16 cellular contexts compared by ENCODE assay signal in the genomic region with DNA sequence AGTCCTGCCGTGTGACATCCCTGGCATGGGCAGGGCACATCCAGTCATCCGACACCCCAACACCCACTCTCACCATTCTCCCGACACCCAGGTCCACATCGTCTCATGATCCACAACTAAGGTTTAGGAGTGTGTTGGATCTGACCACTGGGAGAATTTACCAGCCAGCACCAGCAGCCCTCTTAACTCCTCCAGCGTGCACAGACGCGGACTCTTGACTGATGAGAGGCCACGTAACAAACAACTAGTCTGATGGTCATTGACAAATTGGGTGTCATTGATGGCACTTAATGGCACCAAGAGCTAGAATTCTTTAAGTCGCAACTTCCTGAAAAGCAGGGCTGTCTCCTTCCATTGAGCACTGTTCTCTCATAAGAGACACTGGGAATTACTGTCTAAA.
DNase-seq lines count a peak whose midpoint lies in the region; ATAC-seq and TF ChIP-seq lines count a peak whose summit lies in the region.
"Had no signal": no experiment of that assay in that cellular context is flagged by ENCODE, and none has a peak within 500 bp of the region (broad histone marks: within the 10 kb centered on the region; RNA-seq: fewer than 3 reads in every experiment).

No MANE protein-coding gene starts in this region.

- no peaks in the 10 kb centered on the region for H3K27me3 ChIP-seq in CD4-positive, CD25-positive, alpha-beta regulatory T cell (ENCODE audit: control insufficient read depth, insufficient read depth, low read length)
- H3K27me3 ChIP-seq in spleen (replicated peaks in 1 of 7): no peaks in the 10 kb centered on the region
- H3K27me3 ChIP-seq: BLaER1 had no signal

- no peaks in the 10 kb centered on the region for H3K36me3 Mint-ChIP-seq in CD4-positive, CD25-positive, alpha-beta regulatory T cell
- peaks cover 4% of the 10 kb centered on the region for H3K36me3 Mint-ChIP-seq in glutamatergic neuron (ENCODE audit: unreplicated experiment)
- H3K36me3 Mint-ChIP-seq: IgD-negative memory B cell had no signal

- H3K27me3 Mint-ChIP-seq in CD4-positive, CD25-positive, alpha-beta regulatory T cell: no peaks in the 10 kb centered on the region
- peaks cover 16% of the 10 kb centered on the region for H3K27me3 Mint-ChIP-seq in glutamatergic neuron (ENCODE audit: unreplicated experiment)
- H3K27me3 Mint-ChIP-seq: IgD-negative memory B cell had no signal

- DNase-seq in CD4-positive, CD25-positive, alpha-beta regulatory T cell: no peak
- DNase-seq in DMS79 treated with DMSO at 0.1 percent for 48 hours (lab: John Stamatoyannopoulos, UW): peak; percentile 32
- no peak for DNase-seq in glutamatergic neuron
- peak; percentile 19 for DNase-seq in posterior vena cava (ENCODE audit: low spot score)
- DNase-seq in RPMI8226: no peak
- no peak for DNase-seq in iPS-NIHi11 (ENCODE audit: low spot score)
- no peak for DNase-seq in spleen
- DNase-seq: 8988T, AML-193, DND-41, GDM1, GM23248, H7, KG1 had no signal

- H3K4me3 Mint-ChIP-seq in CD4-positive, CD25-positive, alpha-beta regulatory T cell: no peak overlapping the region
- H3K4me3 Mint-ChIP-seq in glutamatergic neuron (ENCODE audit: unreplicated experiment): peak overlapping the region; percentile 63
- H3K4me3 Mint-ChIP-seq: IgD-negative memory B cell had no signal

- H3K4me1 Mint-ChIP-seq in CD4-positive, CD25-positive, alpha-beta regulatory T cell: peaks cover 5 to 19% (median 9%) of the 10 kb centered on the region in 4 donors
- H3K4me1 Mint-ChIP-seq in glutamatergic neuron (ENCODE audit: low read depth, unreplicated experiment): peaks cover 26% of the 10 kb centered on the region

- peaks cover 11% of the 10 kb centered on the region for H3K4me1 ChIP-seq in CD4-positive, CD25-positive, alpha-beta regulatory T cell (ENCODE audit: control insufficient read depth, insufficient read depth, low read length, poor library complexity, severe bottlenecking)
- peaks cover 9 to 20% (median 16%) of the 10 kb centered on the region in 6 donors for H3K4me1 ChIP-seq in spleen

- TF ChIP-seq POLR2A in spleen (IDR thresholded peaks at IDR 0.05): no peak

- peak overlapping the region in 2 of 3 donors; percentile 9 to 32 for H3K27ac Mint-ChIP-seq in CD4-positive, CD25-positive, alpha-beta regulatory T cell
- H3K27ac Mint-ChIP-seq in glutamatergic neuron (ENCODE audit: unreplicated experiment): peak overlapping the region; percentile 83
- H3K27ac Mint-ChIP-seq: IgD-negative memory B cell had no signal

- no peaks in the 10 kb centered on the region for H3K9me3 ChIP-seq in CD4-positive, CD25-positive, alpha-beta regulatory T cell (ENCODE audit: control insufficient read depth in 2 of 2, low read length in 2 of 2)
- no peaks in the 10 kb centered on the region for H3K9me3 ChIP-seq in spleen
- H3K9me3 ChIP-seq: BLaER1 had no signal

- H3K36me3 ChIP-seq in CD4-positive, CD25-positive, alpha-beta regulatory T cell (ENCODE audit: control insufficient read depth, insufficient read depth, low read length): no peaks in the 10 kb centered on the region
- no peaks in the 10 kb centered on the region for H3K36me3 ChIP-seq in spleen
- H3K36me3 ChIP-seq: BLaER1 had no signal

- no peak for TF ChIP-seq CTCF in glutamatergic neuron (IDR thresholded peaks at IDR 0.05; ENCODE audit: partially characterized antibody, unreplicated experiment)
- no peak for TF ChIP-seq CTCF in spleen (IDR thresholded peaks at IDR 0.05 in 8 of 11, conservative IDR thresholded peaks at IDR 0.05 in 3 of 11)

- WGBS in spleen, 5 donors: 81 to 87% (median 84%) methylated on average over 9 of the region's 9 CpGs

- intact Hi-C loops in posterior vena cava (cut with DNase I) (no loop called here), spleen (cut with DNase I; ENCODE audit: low total_unique reads) (no loop called here)

- peaks cover 0 to 4% (median 0%) of the 10 kb centered on the region in 7 donors for H3K9me3 Mint-ChIP-seq in CD4-positive, CD25-positive, alpha-beta regulatory T cell
- peaks cover 14% of the 10 kb centered on the region for H3K9me3 Mint-ChIP-seq in glutamatergic neuron (ENCODE audit: unreplicated experiment)
- H3K9me3 Mint-ChIP-seq: IgD-negative memory B cell had no signal

- H3K4me3 ChIP-seq in CD4-positive, CD25-positive, alpha-beta regulatory T cell (ENCODE audit: low read depth, low read length): no peak overlapping the region
- H3K4me3 ChIP-seq in spleen: no peak overlapping the region
- H3K4me3 ChIP-seq: BLaER1, GM23248 had no signal

- H3K27ac ChIP-seq in CD4-positive, CD25-positive, alpha-beta regulatory T cell (ENCODE audit: insufficient read depth, low read length, poor library complexity, severe bottlenecking): no peak overlapping the region
- H3K27ac ChIP-seq in spleen: no peak overlapping the region
- H3K27ac ChIP-seq: BLaER1, GM23248 had no signal

- no peak for ATAC-seq in CD4-positive, CD25-positive, alpha-beta regulatory T cell (ENCODE audit: low read depth in 2 of 2)

Comparison
In these comparisons a context has a peak if more than half of its experiments do, and no peak if none do; other contexts are left out.
1. DNase-seq: peak in DMS79 treated with DMSO at 0.1 percent for 48 hours (single experiment) and posterior vena cava (single experiment); none in CD4-positive, CD25-positive, alpha-beta regulatory T cell (0 of 3), glutamatergic neuron (single experiment), RPMI8226 (single experiment), iPS-NIHi11 (single experiment) and spleen (single experiment).